Comparison of ENCODE assay signal across 18 cellular contexts in genomic region chr22:31898406-31898805, GRCh38. TPM values are rescaled to one million over a fixed set of nuclear protein-coding genes. Genes with fewer than 3 reads are reported as not detected.
A peak's percentile ranks its signal among the peaks of the same experiment; 100 is the strongest.
DNase-seq lines count a peak whose midpoint lies in the region; ATAC-seq and TF ChIP-seq lines count a peak whose summit lies in the region.
"Had no signal": no experiment of that assay in that cellular context is flagged by ENCODE, and none has a peak within 500 bp of the region (broad histone marks: within the 10 kb centered on the region; RNA-seq: fewer than 3 reads in every experiment).

No MANE protein-coding gene starts in this region.

- H3K4me3 ChIP-seq in osteoblast (ENCODE audit: insufficient read depth, low read length) (no peak overlapping the region), Peyer's patch (no peak overlapping the region)
- H3K4me3 ChIP-seq: BLaER1 treated with 17β-estradiol and CSF1 and Interleukin-3, amounts not matched to agents 10 nM and 100 nM had no signal

- H3K4me1 ChIP-seq in osteoblast (ENCODE audit: insufficient read depth, low read length) = no peaks in the 10 kb centered on the region
- no peaks in the 10 kb centered on the region for H3K4me1 ChIP-seq in Peyer's patch
- H3K4me1 ChIP-seq: BLaER1 treated with 17β-estradiol and CSF1 and Interleukin-3, amounts not matched to agents 10 nM and 100 nM had no signal

- H3K27me3 ChIP-seq in layer of hippocampus (ENCODE audit: control insufficient read depth, insufficient read depth, low read length) (no peaks in the 10 kb centered on the region), osteoblast (ENCODE audit: insufficient read depth, low read length) (no peaks in the 10 kb centered on the region), Peyer's patch (no peaks in the 10 kb centered on the region)
- H3K27me3 ChIP-seq: BLaER1 treated with 17β-estradiol and CSF1 and Interleukin-3, amounts not matched to agents 10 nM and 100 nM had no signal

- H2AFZ ChIP-seq in osteoblast (ENCODE audit: low read length) = no peak overlapping the region

- H4K20me1 ChIP-seq in osteoblast (ENCODE audit: insufficient read depth, low read length) = no peaks in the 10 kb centered on the region

- DNase-seq in caudate nucleus (lab: John Stamatoyannopoulos, UW) (peak in 3 of 61 donors; percentile 22 to 52 (median 48)), osteoblast (ENCODE audit: insufficient read length, low spot score, missing footprints) (peak; percentile 54), Peyer's patch (no peak), NCI-H1930 (lab: John Stamatoyannopoulos, UW) (no peak)
- DNase-seq: Calu3; CD8-positive, alpha-beta T cell; GF-D8; MM.1S; NCI-H1105; NCI-H1694; NCI-H2107; NCI-H510A; NCI-H748 treated with DMSO at 0.1 percent for 48 hours; SHP77 had no signal

- H3K79me2 ChIP-seq in osteoblast (ENCODE audit: insufficient read depth, low read length) = no peaks in the 10 kb centered on the region

- H3K27ac ChIP-seq in caudate nucleus (ENCODE audit: low read depth, low read length) (peak overlapping the region; percentile 93), layer of hippocampus (ENCODE audit: low read depth, low read length) (peak overlapping the region; percentile 71), osteoblast (ENCODE audit: low read depth, low read length) (peak overlapping the region; percentile 2), Peyer's patch (no peak overlapping the region)
- H3K27ac ChIP-seq: BLaER1 treated with 17β-estradiol and CSF1 and Interleukin-3, amounts not matched to agents 10 nM and 100 nM had no signal

- peaks cover 12% of the 10 kb centered on the region for H3K36me3 ChIP-seq in osteoblast (ENCODE audit: insufficient read depth, low read length)
- H3K36me3 ChIP-seq in Peyer's patch = peaks cover 0 to 63% (median 0%) of the 10 kb centered on the region in 3 donors

- ATAC-seq in GM21526 (IDR thresholded peaks at IDR 0.05; ENCODE audit: low FRiP score, unreplicated experiment) (no peak), GM21737 (IDR thresholded peaks at IDR 0.05; ENCODE audit: unreplicated experiment) (no peak)
- ATAC-seq: CD8-positive, alpha-beta T cell had no signal

- H3K9me3 ChIP-seq in osteoblast (ENCODE audit: low read depth, low read length) (no peaks in the 10 kb centered on the region), Peyer's patch (no peaks in the 10 kb centered on the region)
- H3K9me3 ChIP-seq: BLaER1 treated with 17β-estradiol and CSF1 and Interleukin-3, amounts not matched to agents 10 nM and 100 nM had no signal

- TF ChIP-seq POLR2A in Peyer's patch (IDR thresholded peaks at IDR 0.05) = no peak

- H3K4me2 ChIP-seq in osteoblast (ENCODE audit: insufficient read depth, low read length) = no peak overlapping the region
- H3K4me2 ChIP-seq: BLaER1 treated with 17β-estradiol and CSF1 and Interleukin-3, amounts not matched to agents 10 nM and 100 nM had no signal

- no peak for TF ChIP-seq CTCF in osteoblast (IDR thresholded peaks at IDR 0.05; ENCODE audit: extremely low read depth, low read depth, low read length)
- TF ChIP-seq CTCF in Peyer's patch (IDR thresholded peaks at IDR 0.05) = no peak

RNA-seq across cellular contexts. Expression of gene YWHAH, which starts 45.9 kb away (rescaled TPM):
- 146 and 151 TPM in 2 replicates for total RNA-seq in osteoblast
- 10 to 100 TPM; 58.8 to 76.9 (median 75.2) TPM for total RNA-seq in Peyer's patch

Comparison
In these comparisons a context has a peak if more than half of its experiments do, and no peak if none do; other contexts are left out.
1. H3K27ac ChIP-seq: peak in caudate nucleus (single experiment), layer of hippocampus (single experiment) and osteoblast (single experiment); none in Peyer's patch (0 of 4).